20 cellular contexts compared by ENCODE assay signal in the genomic region with DNA sequence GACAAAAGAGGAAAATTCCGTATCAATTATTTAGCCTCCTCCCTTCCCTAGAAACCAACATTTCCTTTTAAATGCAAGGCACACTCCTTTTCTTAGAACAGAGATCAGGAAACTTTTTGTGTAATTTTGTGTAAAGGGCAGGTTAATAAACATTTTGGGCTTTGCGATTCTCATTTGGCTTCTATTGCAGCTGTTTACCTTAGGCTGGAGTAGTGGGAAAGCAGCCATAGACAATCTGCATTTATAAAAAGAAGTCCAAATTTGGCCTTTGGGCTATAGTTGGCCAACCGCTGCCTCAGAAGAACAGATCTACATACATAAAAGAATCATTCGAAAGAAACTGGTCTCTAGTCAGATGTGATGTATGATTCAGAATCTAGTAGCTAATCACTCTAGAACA. TPM values are rescaled to one million over a fixed set of nuclear protein-coding genes. Genes with fewer than 3 reads are reported as not detected.
DNase-seq lines count a peak whose midpoint lies in the region; ATAC-seq, FAIRE-seq and TF ChIP-seq lines count a peak whose summit lies in the region.
"Had no signal": no experiment of that assay in that cellular context is flagged by ENCODE, and none has a peak within 500 bp of the region (broad histone marks: within the 10 kb centered on the region; RNA-seq: fewer than 3 reads in every experiment).

No MANE protein-coding gene starts in this region.

- H3K27me3 Mint-ChIP-seq in activated T-cell treated with anti-CD3 and anti-CD28 coated beads, Interleukin-2, amount 50 U/mL, for 24 hours, result no peaks in the 10 kb centered on the region
- no peaks in the 10 kb centered on the region for H3K27me3 Mint-ChIP-seq in activated T-cell treated with anti-CD3 and anti-CD28 coated beads, Interleukin-2, amount 50 U/mL, for 4 hours (ENCODE audit: low read depth)
- H3K27me3 Mint-ChIP-seq in endodermal cell (ENCODE audit: insufficient read depth), result no peaks in the 10 kb centered on the region
- H3K27me3 Mint-ChIP-seq: CD4-positive, alpha-beta memory T cell had no signal

- no peak for TF ChIP-seq POLR2A in A549 (IDR thresholded peaks at IDR 0.05; ENCODE audit: low read length)

- CTCF ChIA-PET in A549 (lab: Yijun Ruan, JAX), result no interaction called here

- TF ChIP-seq RAD21 in A549 (conservative IDR thresholded peaks at IDR 0.05 in 1 of 2, IDR thresholded peaks at IDR 0.05 in 1 of 2), result no peak

- peak overlapping the region; percentile 18 for H3K27ac Mint-ChIP-seq in activated T-cell treated with anti-CD3 and anti-CD28 coated beads, Interleukin-2, amount 50 U/mL, for 24 hours
- no peak overlapping the region for H3K27ac Mint-ChIP-seq in endodermal cell
- H3K27ac Mint-ChIP-seq: CD4-positive, alpha-beta memory T cell; HFFc6 had no signal

- H3K9me3 ChIP-seq in A549 (peaks cover 15% of the 10 kb centered on the region; the same call in 1 of the 3 replicates), endodermal cell (ENCODE audit: control insufficient read depth, low read length) (peaks cover 41% of the 10 kb centered on the region)
- H3K9me3 ChIP-seq: BE2C, HAP-1 had no signal

- no peak overlapping the region for H3K4me3 ChIP-seq in A549
- H3K4me3 ChIP-seq in endodermal cell (ENCODE audit: low read length), result peak overlapping the region; percentile 18
- H3K4me3 ChIP-seq: BLaER1 treated with 17β-estradiol and CSF1 and Interleukin-3, amounts not matched to agents 10 nM and 100 nM; HAP-1 had no signal

- POLR2A ChIA-PET in A549 (lab: Yijun Ruan, JAX), result no interaction called here

- DNase-seq in activated T-cell treated with anti-CD3 and anti-CD28 coated beads, Interleukin-2, amount 50 U/mL, for 24 hours, result no peak
- DNase-seq in activated T-cell treated with anti-CD3 and anti-CD28 coated beads, Interleukin-2, amount 50 U/mL, for 4 hours, result no peak
- DNase-seq in A549 (ENCODE audit: low read depth in 1 of 2, low spot score in 1 of 2) (no peak), endodermal cell (no peak), C1 segment of cervical spinal cord (lab: John Stamatoyannopoulos, UW) (no peak)
- DNase-seq: ACHN; AML-193; BE2C; Calu3; CD4-positive, alpha-beta memory T cell; COR-L47; DND-41; GOT3; HFFc6 had no signal

- H3K4me2 ChIP-seq in A549, result no peak overlapping the region
- H3K4me2 ChIP-seq: BLaER1 treated with 17β-estradiol and CSF1 and Interleukin-3, amounts not matched to agents 10 nM and 100 nM had no signal

- no peak for ATAC-seq in activated T-cell treated with anti-CD3 and anti-CD28 coated beads, Interleukin-2, amount 50 U/mL, for 4 hours
- ATAC-seq in A549 (no peak), HG02759 (IDR thresholded peaks at IDR 0.05; ENCODE audit: unreplicated experiment) (no peak)

- H3K4me3 Mint-ChIP-seq in activated T-cell treated with anti-CD3 and anti-CD28 coated beads, Interleukin-2, amount 50 U/mL, for 24 hours, result no peak overlapping the region
- H3K4me3 Mint-ChIP-seq in activated T-cell treated with anti-CD3 and anti-CD28 coated beads, Interleukin-2, amount 50 U/mL, for 4 hours, result no peak overlapping the region
- no peak overlapping the region for H3K4me3 Mint-ChIP-seq in endodermal cell
- H3K4me3 Mint-ChIP-seq: CD4-positive, alpha-beta memory T cell; HFFc6 had no signal

- no peak overlapping the region for H3K27ac ChIP-seq in A549
- no peak overlapping the region for H3K27ac ChIP-seq in endodermal cell (ENCODE audit: low read depth, low read length)
- H3K27ac ChIP-seq: 22Rv1; BLaER1 treated with 17β-estradiol and CSF1 and Interleukin-3, amounts not matched to agents 10 nM and 100 nM had no signal

- FAIRE-seq in A549 (lab: Jason Lieb, UNC), result no peak
- FAIRE-seq: GM19239, H54 had no signal

- 91% methylated on average over 4 of the region's 4 CpGs for WGBS in A549 (ENCODE audit: missing lambda C conversion rate)
- WGBS in endodermal cell (ENCODE audit: insufficient coverage in 1 of 2, insufficient read length in 1 of 2), 2 experiments, result 91% methylated on average over 3 of the region's 4 CpGs

- peaks cover 16% of the 10 kb centered on the region for H3K4me1 Mint-ChIP-seq in activated T-cell treated with anti-CD3 and anti-CD28 coated beads, Interleukin-2, amount 50 U/mL, for 24 hours (ENCODE audit: low read depth)
- peaks cover 8% of the 10 kb centered on the region for H3K4me1 Mint-ChIP-seq in activated T-cell treated with anti-CD3 and anti-CD28 coated beads, Interleukin-2, amount 50 U/mL, for 4 hours (ENCODE audit: low read depth)
- no peaks in the 10 kb centered on the region for H3K4me1 Mint-ChIP-seq in endodermal cell
- H3K4me1 Mint-ChIP-seq: CD4-positive, alpha-beta memory T cell had no signal

- no peaks in the 10 kb centered on the region for H3K27me3 ChIP-seq in endodermal cell (ENCODE audit: control insufficient read depth, insufficient read depth, low read length, poor library complexity, severe bottlenecking)
- H3K27me3 ChIP-seq: BE2C; BLaER1 treated with 17β-estradiol and CSF1 and Interleukin-3, amounts not matched to agents 10 nM and 100 nM had no signal

- peaks cover 8% of the 10 kb centered on the region for H3K9me3 Mint-ChIP-seq in activated T-cell treated with anti-CD3 and anti-CD28 coated beads, Interleukin-2, amount 50 U/mL, for 24 hours
- peaks cover 11% of the 10 kb centered on the region for H3K9me3 Mint-ChIP-seq in activated T-cell treated with anti-CD3 and anti-CD28 coated beads, Interleukin-2, amount 50 U/mL, for 4 hours
- H3K9me3 Mint-ChIP-seq in endodermal cell, result peaks cover 14% of the 10 kb centered on the region

- H3K36me3 ChIP-seq in endodermal cell (ENCODE audit: control insufficient read depth, insufficient read depth, low read length), result peaks cover 69% of the 10 kb centered on the region

- H3K4me1 ChIP-seq in A549, result 0 out of 3 replicates have a peak, but pooled peaks cover 5% of the 10 kb centered on the region
- no peaks in the 10 kb centered on the region for H3K4me1 ChIP-seq in endodermal cell (ENCODE audit: control insufficient read depth, insufficient read depth, low read length)
- H3K4me1 ChIP-seq: BE2C; BLaER1 treated with 17β-estradiol and CSF1 and Interleukin-3, amounts not matched to agents 10 nM and 100 nM; HAP-1 had no signal

- TF ChIP-seq CTCF in A549 (IDR thresholded peaks at IDR 0.05) (no peak), endodermal cell (conservative IDR thresholded peaks at IDR 0.05) (no peak)

- peaks cover 72% of the 10 kb centered on the region for H3K36me3 Mint-ChIP-seq in activated T-cell treated with anti-CD3 and anti-CD28 coated beads, Interleukin-2, amount 50 U/mL, for 24 hours (ENCODE audit: low read depth)
- H3K36me3 Mint-ChIP-seq in activated T-cell treated with anti-CD3 and anti-CD28 coated beads, Interleukin-2, amount 50 U/mL, for 4 hours (ENCODE audit: insufficient read depth), result peaks cover 55% of the 10 kb centered on the region
- H3K36me3 Mint-ChIP-seq in endodermal cell (ENCODE audit: low read depth), result peaks cover 54% of the 10 kb centered on the region

- H3K9ac ChIP-seq in endodermal cell (ENCODE audit: extremely low read depth, low read length, poor library complexity, severe bottlenecking), result no peak overlapping the region
- H3K9ac ChIP-seq: BLaER1 treated with 17β-estradiol and CSF1 and Interleukin-3, amounts not matched to agents 10 nM and 100 nM had no signal

- TF ChIP-seq EP300 in A549 (IDR thresholded peaks at IDR 0.05), result no peak

TF ChIP-seq in A549, 52 proteins besides CTCF, POLR2A, EP300 and RAD21:
- TF ChIP-seq ESRRA (IDR thresholded peaks at IDR 0.05; ENCODE audit: borderline replicate concordance, low read length) (no peak), SREBF2 (IDR thresholded peaks at IDR 0.05) (no peak), MAX (IDR thresholded peaks at IDR 0.05) (no peak), KDM5A (IDR thresholded peaks at IDR 0.05) (no peak), POLR2AphosphoS2 (conservative IDR thresholded peaks at IDR 0.05; ENCODE audit: low read length) (peak; percentile 95), KDM1A (IDR thresholded peaks at IDR 0.05; ENCODE audit: low read depth) (no peak), EHF (CRISPR knock-in tag; IDR thresholded peaks at IDR 0.05) (no peak), ZFP36 (IDR thresholded peaks at IDR 0.05; ENCODE audit: borderline replicate concordance, partially characterized antibody) (no peak)
- TF ChIP-seq, protein P1, sequence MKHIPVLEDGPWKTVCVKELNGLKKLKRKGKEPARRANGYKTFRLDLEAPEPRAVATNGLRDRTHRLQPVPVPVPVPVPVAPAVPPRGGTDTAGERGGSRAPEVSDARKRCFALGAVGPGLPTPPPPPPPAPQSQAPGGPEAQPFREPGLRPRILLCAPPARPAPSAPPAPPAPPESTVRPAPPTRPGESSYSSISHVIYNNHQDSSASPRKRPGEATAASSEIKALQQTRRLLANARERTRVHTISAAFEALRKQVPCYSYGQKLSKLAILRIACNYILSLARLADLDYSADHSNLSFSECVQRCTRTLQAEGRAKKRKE (CRISPR knock-in tag; IDR thresholded peaks at IDR 0.05; ENCODE audit: low read depth), result no peak

RNA-seq across cellular contexts. Expression of gene NAMPT, which starts 35.3 kb away (rescaled TPM):
- 1,000 to 10,000 TPM; 1,116 to 1,426 (median 1,121) TPM for total RNA-seq in activated T-cell treated with anti-CD3 and anti-CD28 coated beads, Interleukin-2, amount 50 U/mL, for 4 hours
- 190 and 274 TPM in 2 replicates for polyA plus RNA-seq in A549 (2011; rRNA removed)
- polyA plus RNA-seq in A549 (2012; cell fraction: cytosol; rRNA removed), result 43.9 and 51.4 TPM in 2 replicates
- polyA plus RNA-seq in A549 (2012; cell fraction: nucleus; rRNA removed), result 24.0 and 26.8 TPM in 2 replicates
- 186 to 245 TPM (median 213 TPM) in 3 replicates for polyA plus RNA-seq in A549 (2017; fragmentation: RNase III; extraction: RNeasy Plus Mini Kit Qiagen cat#74134 plus additional on column Dnase treatment)
- polyA minus RNA-seq in A549 (2011; rRNA and poly(A)+ RNA removed), result 83.9 and 110 TPM in 2 replicates
- total RNA-seq in endodermal cell, result 100 to 1,000 TPM; 101 to 111 TPM
- 65.9 TPM for polyA plus RNA-seq in endodermal cell (2013, experiment 1 of 2)
- 60.9 TPM for polyA plus RNA-seq in endodermal cell (2013, experiment 2 of 2)

Comparison
In these comparisons a context has a peak if more than half of its experiments do, and no peak if none do; other contexts are left out.
1. RNA of gene NAMPT, which starts 35.3 kb away (total RNA-seq): 1,116 to 1,426 TPM in activated T-cell treated with anti-CD3 and anti-CD28 coated beads, Interleukin-2, amount 50 U/mL, for 4 hours; 101 to 111 TPM in endodermal cell; every median in the first group is over 4 times any median in the second.